1 cellular context compared by ENCODE assay signal in the genomic region with DNA sequence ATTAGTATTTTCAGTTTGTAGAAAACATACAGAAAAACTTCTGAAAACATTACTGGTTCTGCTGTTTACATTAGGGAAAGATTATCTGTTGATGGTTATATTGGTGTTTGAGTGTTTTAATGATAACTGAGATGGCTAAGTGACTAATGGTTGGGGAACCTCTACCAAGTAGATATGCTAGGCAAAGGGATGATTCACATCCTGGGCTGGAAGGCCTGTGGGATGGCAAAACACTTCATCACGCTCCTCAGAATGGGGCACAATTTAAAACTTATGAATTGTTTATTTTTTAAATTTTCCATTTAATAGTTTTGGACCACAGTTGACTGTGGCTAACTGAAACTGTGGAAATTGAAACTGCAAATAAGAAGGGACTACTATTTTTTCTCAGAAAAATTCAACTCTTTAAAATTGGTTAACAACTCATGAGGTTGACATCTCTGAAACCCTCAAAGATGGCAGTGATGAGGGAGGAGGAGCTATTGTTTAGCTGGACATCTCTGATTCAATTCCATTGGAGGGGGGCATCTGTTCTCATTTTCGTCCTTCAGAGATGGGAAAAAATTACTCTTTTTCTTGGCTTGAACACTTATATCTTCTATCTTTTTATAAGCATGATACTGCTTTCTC.
TF ChIP-seq lines count a peak whose summit lies in the region.

No MANE protein-coding gene starts in this region.

TF ChIP-seq in IMR-90, 13 proteins besides CTCF, POLR2A, EP300 and RAD21 (continued from another document):
- TF ChIP-seq, protein P1, sequence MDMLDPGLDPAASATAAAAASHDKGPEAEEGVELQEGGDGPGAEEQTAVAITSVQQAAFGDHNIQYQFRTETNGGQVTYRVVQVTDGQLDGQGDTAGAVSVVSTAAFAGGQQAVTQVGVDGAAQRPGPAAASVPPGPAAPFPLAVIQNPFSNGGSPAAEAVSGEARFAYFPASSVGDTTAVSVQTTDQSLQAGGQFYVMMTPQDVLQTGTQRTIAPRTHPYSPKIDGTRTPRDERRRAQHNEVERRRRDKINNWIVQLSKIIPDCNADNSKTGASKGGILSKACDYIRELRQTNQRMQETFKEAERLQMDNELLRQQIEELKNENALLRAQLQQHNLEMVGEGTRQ (IDR thresholded peaks at IDR 0.05; ENCODE audit: low read depth, low read length) = no peak
- TF ChIP-seq MAFK (IDR thresholded peaks at IDR 0.05; ENCODE audit: low read depth, low read length) (0 out of 2 replicates have a peak, but pooled peaks have one; percentile 12), SMC3 (IDR thresholded peaks at IDR 0.05; ENCODE audit: low read depth, low read length) (no peak)
